In the genomic region with DNA sequence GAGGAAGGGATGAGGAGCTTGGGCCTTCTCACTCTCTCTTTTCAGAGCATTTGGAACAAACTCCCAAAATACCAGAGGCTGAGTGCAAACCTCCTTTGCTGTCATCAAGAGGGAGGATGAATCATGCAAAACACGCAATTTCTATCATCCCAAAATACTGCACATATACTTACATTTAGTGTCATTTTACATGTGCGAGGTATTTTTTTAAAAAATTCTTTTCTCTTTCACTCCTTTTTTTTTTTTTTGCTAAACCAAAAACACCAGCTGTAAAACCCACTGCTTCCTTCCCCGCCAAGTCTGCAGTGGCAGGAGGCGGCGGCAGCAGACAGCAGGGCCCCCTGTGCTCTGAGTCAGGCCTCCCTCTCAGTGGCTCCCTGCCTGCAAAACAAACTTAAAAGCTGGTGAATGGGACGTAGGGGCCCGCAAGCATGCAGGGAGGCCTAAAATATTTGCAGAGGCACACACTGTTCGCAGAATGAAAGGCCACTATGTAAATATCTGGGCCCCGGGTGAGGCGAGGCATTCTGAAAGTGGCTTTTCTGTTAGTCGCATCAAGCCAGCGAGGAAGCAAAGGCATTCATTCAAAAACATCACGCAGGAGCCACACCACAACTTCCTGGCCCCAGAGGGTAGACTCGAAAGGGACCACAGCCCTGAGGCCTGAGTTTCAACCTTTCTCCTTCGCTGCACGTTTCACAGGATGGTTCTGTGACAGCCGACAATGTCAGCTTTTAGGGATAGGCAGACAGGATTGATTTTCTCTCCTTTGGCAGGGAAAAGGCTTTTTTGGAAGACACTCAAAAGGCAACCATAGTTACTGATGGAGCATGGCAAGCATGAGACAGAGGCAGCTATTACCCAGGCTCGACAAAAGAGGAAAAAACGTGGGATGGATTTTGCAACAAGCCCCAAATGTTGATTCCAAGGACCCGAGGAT, we compare ENCODE assay signal across 1 cellular context.
TF ChIP-seq lines count a peak whose summit lies in the region.

No MANE protein-coding gene starts in this region.

TF ChIP-seq in HepG2, 621 proteins besides CTCF, POLR2A, EP300 and RAD21 (continued from another document and continues in another):
- TF ChIP-seq, protein P1, sequence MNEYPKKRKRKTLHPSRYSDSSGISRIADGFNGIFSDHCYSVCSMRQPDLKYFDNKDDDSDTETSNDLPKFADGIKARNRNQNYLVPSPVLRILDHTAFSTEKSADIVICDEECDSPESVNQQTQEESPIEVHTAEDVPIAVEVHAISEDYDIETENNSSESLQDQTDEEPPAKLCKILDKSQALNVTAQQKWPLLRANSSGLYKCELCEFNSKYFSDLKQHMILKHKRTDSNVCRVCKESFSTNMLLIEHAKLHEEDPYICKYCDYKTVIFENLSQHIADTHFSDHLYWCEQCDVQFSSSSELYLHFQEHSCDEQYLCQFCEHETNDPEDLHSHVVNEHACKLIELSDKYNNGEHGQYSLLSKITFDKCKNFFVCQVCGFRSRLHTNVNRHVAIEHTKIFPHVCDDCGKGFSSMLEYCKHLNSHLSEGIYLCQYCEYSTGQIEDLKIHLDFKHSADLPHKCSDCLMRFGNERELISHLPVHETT (CRISPR knock-in tag; conservative IDR thresholded peaks at IDR 0.05): peak; percentile 81; the same call in 1 of the 2 replicates
- TF ChIP-seq ZNF484 (CRISPR knock-in tag; IDR thresholded peaks at IDR 0.05; ENCODE audit: borderline replicate concordance, low read depth) (no peak), TOE1 (CRISPR knock-in tag; IDR thresholded peaks at IDR 0.05) (no peak), BHLHE40 (IDR thresholded peaks at IDR 0.05; ENCODE audit: low read length) (peak; percentile 65; the same call in 1 of the 2 replicates), ZNF549 (CRISPR knock-in tag; IDR thresholded peaks at IDR 0.05) (no peak), MLXIP (CRISPR knock-in tag; IDR thresholded peaks at IDR 0.05; ENCODE audit: borderline replicate concordance) (no peak; the same call in 1 of the 2 replicates), MEF2D (CRISPR knock-in tag; IDR thresholded peaks at IDR 0.05) (peak; percentile 67; the same call in 1 of the 2 replicates), ZSCAN25 (CRISPR knock-in tag; IDR thresholded peaks at IDR 0.05) (peak; percentile 55), MBNL3 (CRISPR knock-in tag; conservative IDR thresholded peaks at IDR 0.05) (no peak), ZNF569 (CRISPR knock-in tag; IDR thresholded peaks at IDR 0.05; ENCODE audit: borderline replicate concordance) (no peak), CEBPZ (IDR thresholded peaks at IDR 0.05; ENCODE audit: low read length) (no peak), DMAP1 (CRISPR knock-in tag; IDR thresholded peaks at IDR 0.05) (0 out of 2 replicates have a peak, but pooled peaks have one; percentile 26), ZNF891 (CRISPR knock-in tag; IDR thresholded peaks at IDR 0.05) (0 out of 2 replicates have a peak, but pooled peaks have one; percentile 30), ZNF34 (CRISPR knock-in tag; IDR thresholded peaks at IDR 0.05; ENCODE audit: borderline replicate concordance) (no peak), ZNF724P (CRISPR knock-in tag; IDR thresholded peaks at IDR 0.05; ENCODE audit: borderline replicate concordance) (no peak; the same call in 1 of the 2 replicates), TFDP2 (CRISPR knock-in tag; IDR thresholded peaks at IDR 0.05) (peak; percentile 61; the same call in 1 of the 2 replicates), ZNF296 (CRISPR knock-in tag; conservative IDR thresholded peaks at IDR 0.05) (no peak), MEIS2 (CRISPR knock-in tag; IDR thresholded peaks at IDR 0.05) (peak; percentile 44; the same call in 1 of the 2 replicates), ZNF44 (CRISPR knock-in tag; IDR thresholded peaks at IDR 0.05) (no peak), HNF4A (CRISPR knock-in tag; IDR thresholded peaks at IDR 0.05) (peak; percentile 57), CAMTA2 (CRISPR knock-in tag; IDR thresholded peaks at IDR 0.05; ENCODE audit: borderline replicate concordance) (no peak), E2F5 (CRISPR knock-in tag; conservative IDR thresholded peaks at IDR 0.05) (no peak)
- TF ChIP-seq, protein P2, sequence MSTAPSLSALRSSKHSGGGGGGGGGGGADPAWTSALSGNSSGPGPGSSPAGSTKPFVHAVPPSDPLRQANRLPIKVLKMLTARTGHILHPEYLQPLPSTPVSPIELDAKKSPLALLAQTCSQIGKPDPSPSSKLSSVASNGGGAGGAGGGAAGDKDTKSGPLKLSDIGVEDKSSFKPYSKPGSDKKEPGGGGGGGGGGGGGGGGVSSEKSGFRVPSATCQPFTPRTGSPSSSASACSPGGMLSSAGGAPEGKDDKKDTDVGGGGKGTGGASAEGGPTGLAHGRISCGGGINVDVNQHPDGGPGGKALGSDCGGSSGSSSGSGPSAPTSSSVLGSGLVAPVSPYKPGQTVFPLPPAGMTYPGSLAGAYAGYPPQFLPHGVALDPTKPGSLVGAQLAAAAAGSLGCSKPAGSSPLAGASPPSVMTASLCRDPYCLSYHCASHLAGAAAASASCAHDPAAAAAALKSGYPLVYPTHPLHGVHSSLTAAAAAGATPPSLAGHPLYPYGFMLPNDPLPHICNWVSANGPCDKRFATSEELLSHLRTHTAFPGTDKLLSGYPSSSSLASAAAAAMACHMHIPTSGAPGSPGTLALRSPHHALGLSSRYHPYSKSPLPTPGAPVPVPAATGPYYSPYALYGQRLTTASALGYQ (CRISPR knock-in tag; IDR thresholded peaks at IDR 0.05): peak; percentile 96
- TF ChIP-seq, protein P3, sequence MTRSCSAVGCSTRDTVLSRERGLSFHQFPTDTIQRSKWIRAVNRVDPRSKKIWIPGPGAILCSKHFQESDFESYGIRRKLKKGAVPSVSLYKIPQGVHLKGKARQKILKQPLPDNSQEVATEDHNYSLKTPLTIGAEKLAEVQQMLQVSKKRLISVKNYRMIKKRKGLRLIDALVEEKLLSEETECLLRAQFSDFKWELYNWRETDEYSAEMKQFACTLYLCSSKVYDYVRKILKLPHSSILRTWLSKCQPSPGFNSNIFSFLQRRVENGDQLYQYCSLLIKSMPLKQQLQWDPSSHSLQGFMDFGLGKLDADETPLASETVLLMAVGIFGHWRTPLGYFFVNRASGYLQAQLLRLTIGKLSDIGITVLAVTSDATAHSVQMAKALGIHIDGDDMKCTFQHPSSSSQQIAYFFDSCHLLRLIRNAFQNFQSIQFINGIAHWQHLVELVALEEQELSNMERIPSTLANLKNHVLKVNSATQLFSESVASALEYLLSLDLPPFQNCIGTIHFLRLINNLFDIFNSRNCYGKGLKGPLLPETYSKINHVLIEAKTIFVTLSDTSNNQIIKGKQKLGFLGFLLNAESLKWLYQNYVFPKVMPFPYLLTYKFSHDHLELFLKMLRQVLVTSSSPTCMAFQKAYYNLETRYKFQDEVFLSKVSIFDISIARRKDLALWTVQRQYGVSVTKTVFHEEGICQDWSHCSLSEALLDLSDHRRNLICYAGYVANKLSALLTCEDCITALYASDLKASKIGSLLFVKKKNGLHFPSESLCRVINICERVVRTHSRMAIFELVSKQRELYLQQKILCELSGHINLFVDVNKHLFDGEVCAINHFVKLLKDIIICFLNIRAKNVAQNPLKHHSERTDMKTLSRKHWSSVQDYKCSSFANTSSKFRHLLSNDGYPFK (CRISPR knock-in tag; IDR thresholded peaks at IDR 0.05; ENCODE audit: borderline replicate concordance): no peak
- TF ChIP-seq, protein P4, sequence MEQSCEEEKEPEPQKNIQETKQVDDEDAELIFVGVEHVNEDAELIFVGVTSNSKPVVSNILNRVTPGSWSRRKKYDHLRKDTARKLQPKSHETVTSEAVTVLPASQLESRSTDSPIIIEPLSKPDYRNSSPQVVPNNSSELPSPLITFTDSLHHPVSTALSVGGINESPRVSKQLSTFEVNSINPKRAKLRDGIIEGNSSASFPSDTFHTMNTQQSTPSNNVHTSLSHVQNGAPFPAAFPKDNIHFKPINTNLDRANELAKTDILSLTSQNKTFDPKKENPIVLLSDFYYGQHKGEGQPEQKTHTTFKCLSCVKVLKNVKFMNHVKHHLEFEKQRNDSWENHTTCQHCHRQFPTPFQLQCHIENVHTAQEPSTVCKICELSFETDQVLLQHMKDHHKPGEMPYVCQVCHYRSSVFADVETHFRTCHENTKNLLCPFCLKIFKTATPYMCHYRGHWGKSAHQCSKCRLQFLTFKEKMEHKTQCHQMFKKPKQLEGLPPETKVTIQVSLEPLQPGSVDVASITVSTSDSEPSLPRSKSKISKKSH (CRISPR knock-in tag; IDR thresholded peaks at IDR 0.05; ENCODE audit: borderline replicate concordance): no peak
- TF ChIP-seq, protein P5, sequence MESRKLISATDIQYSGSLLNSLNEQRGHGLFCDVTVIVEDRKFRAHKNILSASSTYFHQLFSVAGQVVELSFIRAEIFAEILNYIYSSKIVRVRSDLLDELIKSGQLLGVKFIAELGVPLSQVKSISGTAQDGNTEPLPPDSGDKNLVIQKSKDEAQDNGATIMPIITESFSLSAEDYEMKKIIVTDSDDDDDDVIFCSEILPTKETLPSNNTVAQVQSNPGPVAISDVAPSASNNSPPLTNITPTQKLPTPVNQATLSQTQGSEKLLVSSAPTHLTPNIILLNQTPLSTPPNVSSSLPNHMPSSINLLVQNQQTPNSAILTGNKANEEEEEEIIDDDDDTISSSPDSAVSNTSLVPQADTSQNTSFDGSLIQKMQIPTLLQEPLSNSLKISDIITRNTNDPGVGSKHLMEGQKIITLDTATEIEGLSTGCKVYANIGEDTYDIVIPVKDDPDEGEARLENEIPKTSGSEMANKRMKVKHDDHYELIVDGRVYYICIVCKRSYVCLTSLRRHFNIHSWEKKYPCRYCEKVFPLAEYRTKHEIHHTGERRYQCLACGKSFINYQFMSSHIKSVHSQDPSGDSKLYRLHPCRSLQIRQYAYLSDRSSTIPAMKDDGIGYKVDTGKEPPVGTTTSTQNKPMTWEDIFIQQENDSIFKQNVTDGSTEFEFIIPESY (CRISPR knock-in tag; IDR thresholded peaks at IDR 0.05): peak; percentile 55; the same call in 1 of the 2 replicates
- TF ChIP-seq, protein P6, sequence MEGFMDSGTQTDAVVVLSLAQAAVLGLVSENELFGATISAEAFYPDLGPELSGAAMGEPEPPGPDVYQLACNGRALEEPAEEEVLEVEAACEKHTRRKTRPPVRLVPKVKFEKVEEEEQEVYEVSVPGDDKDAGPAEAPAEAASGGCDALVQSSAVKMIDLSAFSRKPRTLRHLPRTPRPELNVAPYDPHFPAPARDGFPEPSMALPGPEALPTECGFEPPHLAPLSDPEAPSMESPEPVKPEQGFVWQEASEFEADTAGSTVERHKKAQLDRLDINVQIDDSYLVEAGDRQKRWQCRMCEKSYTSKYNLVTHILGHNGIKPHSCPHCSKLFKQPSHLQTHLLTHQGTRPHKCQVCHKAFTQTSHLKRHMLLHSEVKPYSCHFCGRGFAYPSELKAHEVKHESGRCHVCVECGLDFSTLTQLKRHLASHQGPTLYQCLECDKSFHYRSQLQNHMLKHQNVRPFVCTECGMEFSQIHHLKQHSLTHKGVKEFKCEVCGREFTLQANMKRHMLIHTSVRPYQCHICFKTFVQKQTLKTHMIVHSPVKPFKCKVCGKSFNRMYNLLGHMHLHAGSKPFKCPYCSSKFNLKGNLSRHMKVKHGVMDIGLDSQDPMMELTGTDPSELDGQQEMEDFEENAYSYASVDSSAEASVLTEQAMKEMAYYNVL (CRISPR knock-in tag; IDR thresholded peaks at IDR 0.05; ENCODE audit: borderline replicate concordance): 0 out of 2 replicates have a peak, but pooled peaks have one; percentile 6
